In genomic region chr22:38705235-38706100, GRCh38 we compare ENCODE assay signal across 8 cellular contexts. TPM values are rescaled to one million over a fixed set of nuclear protein-coding genes. Genes with fewer than 3 reads are reported as not detected.
DNase-seq lines count a peak whose midpoint lies in the region; ATAC-seq and TF ChIP-seq lines count a peak whose summit lies in the region.

Gene GTPBP1, plus strand, starts transcription at chr22:38705944. Its CDS starts 12 bp downstream, at chr22:38705956.

- H3K27ac ChIP-seq in hepatocyte: peak within 1 kb of the TSS; percentile 83

- H3K79me2 ChIP-seq in hepatocyte: peaks cover 42% of the 10 kb centered on the region

- peaks cover 40% of the 10 kb centered on the region for H4K20me1 ChIP-seq in hepatocyte (ENCODE audit: insufficient read depth, poor library complexity, severe bottlenecking)

- no peak for TF ChIP-seq CTCF in hepatocyte (IDR thresholded peaks at IDR 0.05; ENCODE audit: poor library complexity)

- H3K4me3 ChIP-seq in hepatocyte: peak within 1 kb of the TSS; percentile 23

- H3K9me3 ChIP-seq in hepatocyte (ENCODE audit: low read depth): no peaks in the 10 kb centered on the region

- ATAC-seq in GM18508 (IDR thresholded peaks at IDR 0.05; ENCODE audit: insufficient read depth, unreplicated experiment): peak; percentile 61
- ATAC-seq in HG03025 (IDR thresholded peaks at IDR 0.05; ENCODE audit: low FRiP score, unreplicated experiment): peak; percentile 71

- WGBS in hepatocyte (ENCODE audit: low lambda C conversion rate, missing lambda C conversion rate): under 1% methylated on average over 55 of the region's 55 CpGs

- peak within 1 kb of the TSS; percentile 43 for H2AFZ ChIP-seq in hepatocyte

- H3K4me1 ChIP-seq in hepatocyte (ENCODE audit: insufficient read depth): peaks cover 22% of the 10 kb centered on the region

- H3K36me3 ChIP-seq in hepatocyte (replicated peaks; ENCODE audit: insufficient read depth, low read depth): no peaks in the 10 kb centered on the region

- no peaks in the 10 kb centered on the region for H3K27me3 ChIP-seq in hepatocyte

- no peaks in the 10 kb centered on the region for H3K9me2 ChIP-seq in hepatocyte (replicated peaks; ENCODE audit: insufficient read depth)

- H3K4me2 ChIP-seq in hepatocyte: peak within 1 kb of the TSS; percentile 90

- DNase-seq in NCI-H2081 (lab: John Stamatoyannopoulos, UW): peak; percentile 98 to 99
- DNase-seq in T1000 (lab: John Stamatoyannopoulos, UW): peak; percentile 98
- peak; percentile 100 for DNase-seq in astrocyte of the hippocampus (ENCODE audit: low read depth, low spot score)
- DNase-seq in hepatocyte (ENCODE audit: low spot score): peak; percentile 100
- peak; percentile 100 for DNase-seq in renal cortical epithelial cell (ENCODE audit: low read depth)
- DNase-seq in cortex of kidney (lab: John Stamatoyannopoulos, UW): no peak

RNA-seq across cellular contexts. Expression of gene GTPBP1, which starts in this region (rescaled TPM):
- total RNA-seq in hepatocyte (26.0 and 36.8 TPM in 2 replicates), renal cortical epithelial cell (16.8 and 54.8 TPM in 2 replicates)
- 28.6 and 30.8 TPM in 2 replicates for polyA plus RNA-seq in hepatocyte
